ENCODE assay signal across 25 cellular contexts in the genomic region with DNA sequence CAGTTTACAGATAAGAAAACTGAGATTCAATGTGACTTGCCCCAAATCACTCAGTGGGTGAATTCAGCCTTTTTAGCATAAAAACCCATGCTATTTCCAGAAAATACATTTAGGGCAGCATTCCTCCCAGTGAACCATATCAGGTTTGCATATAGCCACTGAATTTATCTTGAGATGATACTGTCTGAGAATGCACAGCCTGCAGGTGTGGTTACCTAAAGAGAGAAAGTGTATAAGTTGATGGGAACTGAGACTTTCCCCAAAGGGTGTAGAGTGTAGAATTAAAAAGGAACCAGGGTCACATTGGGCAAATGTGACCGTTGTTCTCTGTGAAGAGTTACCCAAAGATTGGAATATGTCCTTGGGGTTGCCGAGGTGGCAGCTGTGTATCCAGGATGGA.
"Had no signal": no experiment of that assay in that cellular context is flagged by ENCODE, and none has a peak within 500 bp of the region (broad histone marks: within the 10 kb centered on the region; RNA-seq: fewer than 3 reads in every experiment).

No MANE protein-coding gene starts in this region.

- H3K27ac Mint-ChIP-seq: activated B cell treated with CpG ODN at 0.5 μM for 24 hours; activated CD4-positive, alpha-beta memory T cell treated with anti-CD3 and anti-CD28 coated beads for 36 hours; activated CD4-positive, alpha-beta T cell treated with anti-CD3 and anti-CD28 coated beads, Interleukin-2, amount 10 ng/mL, durations not matched to agents 7 days and 5 days; activated naive CD4-positive, alpha-beta T cell treated with anti-CD3 and anti-CD28 coated beads, Interleukin-2, amount 50 U/mL, for 24 hours; T-cell had no signal

- ATAC-seq: Panc1, Right ventricle myocardium inferior, T-cell had no signal

- H3K27me3 Mint-ChIP-seq: activated CD4-positive, alpha-beta memory T cell treated with anti-CD3 and anti-CD28 coated beads for 36 hours; activated naive CD4-positive, alpha-beta T cell treated with anti-CD3 and anti-CD28 coated beads, Interleukin-2, amount 50 U/mL, for 24 hours had no signal

- DNase-seq: activated B cell treated with CpG ODN at 0.5 μM for 24 hours; activated CD4-positive, alpha-beta memory T cell treated with anti-CD3 and anti-CD28 coated beads for 36 hours; activated CD4-positive, alpha-beta T cell treated with anti-CD3 and anti-CD28 coated beads, Interleukin-2, amount 10 ng/mL, durations not matched to agents 7 days and 5 days; activated effector memory CD4-positive, alpha-beta T cell treated with Interleukin-2 at 50 U/mL for 16 hours; activated naive CD4-positive, alpha-beta T cell; activated T-cell treated with anti-CD3 and anti-CD28 coated beads for 4 hours; aorta; caudate nucleus; MV-4-11; NCI-H1092 treated with DMSO at 0.1 percent for 48 hours; NCI-H1436; NCI-H1694 treated with DMSO at 0.1 percent for 48 hours; NCI-H2029 treated with DMSO at 0.1 percent for 48 hours; NCI-H345; NCI-H510A; NCI-H526 treated with DMSO at 0.1 percent for 48 hours; NCI-H82; OCI-M1; RPMI8226; T-cell; T-helper 2 cell; T1000 had no signal

- H3K9me3 Mint-ChIP-seq: activated B cell treated with CpG ODN at 0.5 μM for 24 hours; activated CD4-positive, alpha-beta memory T cell treated with anti-CD3 and anti-CD28 coated beads for 36 hours; activated CD4-positive, alpha-beta T cell treated with anti-CD3 and anti-CD28 coated beads, Interleukin-2, amount 10 ng/mL, durations not matched to agents 7 days and 5 days; activated naive CD4-positive, alpha-beta T cell treated with anti-CD3 and anti-CD28 coated beads, Interleukin-2, amount 50 U/mL, for 24 hours; T-cell had no signal

- H3K4me1 Mint-ChIP-seq: activated B cell treated with CpG ODN at 0.5 μM for 24 hours; activated CD4-positive, alpha-beta T cell treated with anti-CD3 and anti-CD28 coated beads, Interleukin-2, amount 10 ng/mL, durations not matched to agents 7 days and 5 days had no signal

- H3K4me3 Mint-ChIP-seq: activated B cell treated with CpG ODN at 0.5 μM for 24 hours; activated CD4-positive, alpha-beta memory T cell treated with anti-CD3 and anti-CD28 coated beads for 36 hours; activated CD4-positive, alpha-beta T cell treated with anti-CD3 and anti-CD28 coated beads, Interleukin-2, amount 10 ng/mL, durations not matched to agents 7 days and 5 days; activated naive CD4-positive, alpha-beta T cell treated with anti-CD3 and anti-CD28 coated beads, Interleukin-2, amount 50 U/mL, for 24 hours; T-cell had no signal

- H3K36me3 Mint-ChIP-seq: activated CD4-positive, alpha-beta memory T cell treated with anti-CD3 and anti-CD28 coated beads for 36 hours; activated naive CD4-positive, alpha-beta T cell treated with anti-CD3 and anti-CD28 coated beads, Interleukin-2, amount 50 U/mL, for 24 hours; T-cell had no signal
